7 cellular contexts compared by ENCODE assay signal in genomic region chr16:29194185-29194844, GRCh38.
DNase-seq lines count a peak whose midpoint lies in the region; ATAC-seq and TF ChIP-seq lines count a peak whose summit lies in the region.
"Not testable (repeated sequence)": the region's sequence is repeated elsewhere in the genome, so short reads cannot be mapped to it uniquely, and the experiment has no call there.

No MANE protein-coding gene starts in this region.

- not testable (repeated sequence) for BruUV-seq in IMR-90 (replicated peaks; lab: Mats Ljungman, UMichigan)

- DNase-seq in IMR-90, result not testable (repeated sequence)
- peak; percentile 10 for DNase-seq in chondrocyte (ENCODE audit: low spot score)
- peak in 2 of 3 donors; percentile 10 to 22 for DNase-seq in right lobe of liver
- peak in 2 of 5 donors; percentile 13 to 17 for DNase-seq in ovary
- DNase-seq in testis, result peak; percentile 1
- DNase-seq in vagina (ENCODE audit: extremely low spot score in 2 of 2), result peak; percentile 28 to 77

- H4K20me1 ChIP-seq in IMR-90 (ENCODE audit: insufficient read depth, low read length), result not testable (repeated sequence)

- H3K4me1 ChIP-seq in IMR-90 (ENCODE audit: control insufficient read depth, insufficient read depth, low read length), result peaks cover 21% of the 10 kb centered on the region
- peaks cover 0 to 28% (median 10%) of the 10 kb centered on the region in 3 donors for H3K4me1 ChIP-seq in gastroesophageal sphincter
- H3K4me1 ChIP-seq in right lobe of liver, testis, vagina: not testable (repeated sequence)
- H3K4me1 ChIP-seq in ovary (ENCODE audit: insufficient read depth), result peaks cover 11% of the 10 kb centered on the region

- H3K23ac ChIP-seq in IMR-90 (ENCODE audit: low read depth, low read length), result not testable (repeated sequence)

- H2BK120ac ChIP-seq in IMR-90 (ENCODE audit: low read depth, low read length), result peak overlapping the region; percentile 96

- H3K56ac ChIP-seq in IMR-90 (ENCODE audit: extremely low read depth, insufficient read depth, low read length), result not testable (repeated sequence)

- not testable (repeated sequence) for H3K4me3 Mint-ChIP-seq in chondrocyte (ENCODE audit: unreplicated experiment)

- H3K14ac ChIP-seq in IMR-90 (replicated peaks; ENCODE audit: low read depth, low read length), result peak overlapping the region; percentile 94

- POLR2A ChIA-PET in IMR-90 (lab: Charles Lee; ENCODE audit: unreplicated experiment), result not testable (repeated sequence)

- no CpG with 5 or more reads among the region's 21 CpGs for WGBS in IMR-90 (ENCODE audit: extremely low coverage in 2 of 2, insufficient read length in 1 of 2), 2 experiments
- WGBS in gastroesophageal sphincter (ENCODE audit: low coverage in 1 of 2), 2 donors, result 72% methylated on average over 7 of the region's 21 CpGs; no CpG with 5 or more reads in 1 of the 2 donors
- WGBS in right lobe of liver (ENCODE audit: insufficient coverage, low coverage, low lambda C conversion rate, missing lambda C conversion rate), result 36% methylated on average over 7 of the region's 21 CpGs
- 81 to 89% (median 88%) methylated on average over 16 to 20 of the region's 21 CpGs for WGBS in ovary, 3 donors
- WGBS in testis, 2 donors, result 87 to 93% methylated on average over 3 to 20 of the region's 21 CpGs

- not testable (repeated sequence) for H3K9me3 ChIP-seq in IMR-90 (ENCODE audit: control insufficient read depth, insufficient read depth, low read length); gastroesophageal sphincter; right lobe of liver; ovary; testis; vagina

- dilution Hi-C loops in IMR-90 (cut with HindIII; ENCODE audit: low sequenced_read_pairs, unreplicated experiment), result not testable (repeated sequence)

- not testable (repeated sequence) for H3K36me3 ChIP-seq in IMR-90 (ENCODE audit: control insufficient read depth, insufficient read depth, low read length); gastroesophageal sphincter; right lobe of liver; ovary; testis (ENCODE audit: low read depth, missing control alignments); vagina

- not testable (repeated sequence) for H3K27me3 Mint-ChIP-seq in chondrocyte (ENCODE audit: low read depth)

- ATAC-seq in IMR-90 (ENCODE audit: low read depth); gastroesophageal sphincter; right lobe of liver: not testable (repeated sequence)

- H3K27me3 ChIP-seq in IMR-90 (ENCODE audit: control insufficient read depth, insufficient read depth, low read length); gastroesophageal sphincter; right lobe of liver; ovary; testis; vagina: not testable (repeated sequence)

- H2BK5ac ChIP-seq in IMR-90 (ENCODE audit: low read depth, low read length, poor library complexity, severe bottlenecking), result peak overlapping the region; percentile 93

- not testable (repeated sequence) for H3K4me2 ChIP-seq in IMR-90 (ENCODE audit: low read depth, low read length)

- peak overlapping the region; percentile 97 for H3K18ac ChIP-seq in IMR-90 (ENCODE audit: low read depth, low read length)

- not testable (repeated sequence) for TF ChIP-seq POLR2A in IMR-90 (IDR thresholded peaks at IDR 0.05; ENCODE audit: low read depth, low read length); gastroesophageal sphincter (IDR thresholded peaks at IDR 0.05); right lobe of liver (IDR thresholded peaks at IDR 0.05); ovary (IDR thresholded peaks at IDR 0.05); testis (IDR thresholded peaks at IDR 0.05); vagina (IDR thresholded peaks at IDR 0.05)

- H4K8ac ChIP-seq in IMR-90 (ENCODE audit: low read depth in 2 of 2, low read length in 2 of 2), result peak overlapping the region; percentile 80 to 81

- not testable (repeated sequence) for H2AK9ac ChIP-seq in IMR-90 (replicated peaks; ENCODE audit: low read depth, low read length, poor library complexity)

- not testable (repeated sequence) for H3K36me3 Mint-ChIP-seq in chondrocyte (ENCODE audit: low read depth)

- intact Hi-C loops in IMR-90 (cut with micrococcal nuclease); right lobe of liver (cut with DNase I); ovary (cut with DNase I); testis (cut with DNase I; ENCODE audit: low total_unique reads); vagina (cut with DNase I): not testable (repeated sequence)

- peak overlapping the region; percentile 91 for H2BK20ac ChIP-seq in IMR-90 (ENCODE audit: low read depth, low read length)

- not testable (repeated sequence) for H3K9me3 Mint-ChIP-seq in chondrocyte (ENCODE audit: low read depth)

- peak overlapping the region; percentile 95 for H4K91ac ChIP-seq in IMR-90 (ENCODE audit: insufficient read depth, low read depth, low read length)

- TF ChIP-seq CTCF in IMR-90 (conservative IDR thresholded peaks at IDR 0.05; ENCODE audit: low read depth, low read length); chondrocyte (IDR thresholded peaks at IDR 0.05); gastroesophageal sphincter (IDR thresholded peaks at IDR 0.05); right lobe of liver (IDR thresholded peaks at IDR 0.05); ovary (IDR thresholded peaks at IDR 0.05); testis (IDR thresholded peaks at IDR 0.05); vagina (IDR thresholded peaks at IDR 0.05): not testable (repeated sequence)

- H4K5ac ChIP-seq in IMR-90 (ENCODE audit: low read depth, low read length), result peak overlapping the region; percentile 99

- H3K4ac ChIP-seq in IMR-90 (ENCODE audit: low read depth, low read length), result peak overlapping the region; percentile 96

- H3K27ac ChIP-seq in IMR-90 (ENCODE audit: insufficient read depth, low read length) (peak overlapping the region; percentile 99), gastroesophageal sphincter (peak overlapping the region in 3 of 4 donors; percentile 46 to 77 (median 71)), ovary (peak overlapping the region; percentile 38 to 70), vagina (peak overlapping the region; percentile 64)
- H3K27ac ChIP-seq in right lobe of liver, testis: not testable (repeated sequence)

- peak overlapping the region; percentile 89 for H3K9ac ChIP-seq in IMR-90 (ENCODE audit: low read depth, low read length)

- not testable (repeated sequence) for H2AFZ ChIP-seq in IMR-90 (replicated peaks; ENCODE audit: low read length, poor library complexity)

- in situ Hi-C loops in IMR-90 (cut with MboI; ENCODE audit: low sequenced_read_pairs), result not testable (repeated sequence)

- peaks cover 16% of the 10 kb centered on the region for H3K4me1 Mint-ChIP-seq in chondrocyte (ENCODE audit: low read depth)

- TF ChIP-seq EP300 in gastroesophageal sphincter (IDR thresholded peaks at IDR 0.05); ovary (IDR thresholded peaks at IDR 0.05): not testable (repeated sequence)

- not testable (repeated sequence) for H3K4me3 ChIP-seq in IMR-90 (ENCODE audit: insufficient read depth, low read depth, low read length); gastroesophageal sphincter; right lobe of liver; ovary; testis; vagina

- not testable (repeated sequence) for TF ChIP-seq RAD21 in IMR-90 (IDR thresholded peaks at IDR 0.05; ENCODE audit: low read length)

- peak overlapping the region; percentile 99 for H2AK5ac ChIP-seq in IMR-90 (ENCODE audit: low read depth, low read length)

- H3K79me1 ChIP-seq in IMR-90 (ENCODE audit: low read depth in 1 of 2, low read length in 2 of 2), result peaks cover 3 to 22% of the 10 kb centered on the region in 2 experiments; a peak in 3 of 4 replicates

- H3K9me1 ChIP-seq in IMR-90 (ENCODE audit: insufficient read depth, low read length), result peaks cover 27% of the 10 kb centered on the region

- CTCF ChIA-PET in IMR-90 (lab: Yijun Ruan, JAX), result not testable (repeated sequence)

- peak overlapping the region; percentile 32 for H3K27ac Mint-ChIP-seq in chondrocyte (ENCODE audit: unreplicated experiment)

- H2BK15ac ChIP-seq in IMR-90 (ENCODE audit: low read depth, low read length), result peak overlapping the region; percentile 79; the same call in 2 of the 3 replicates
